In the genomic region with DNA sequence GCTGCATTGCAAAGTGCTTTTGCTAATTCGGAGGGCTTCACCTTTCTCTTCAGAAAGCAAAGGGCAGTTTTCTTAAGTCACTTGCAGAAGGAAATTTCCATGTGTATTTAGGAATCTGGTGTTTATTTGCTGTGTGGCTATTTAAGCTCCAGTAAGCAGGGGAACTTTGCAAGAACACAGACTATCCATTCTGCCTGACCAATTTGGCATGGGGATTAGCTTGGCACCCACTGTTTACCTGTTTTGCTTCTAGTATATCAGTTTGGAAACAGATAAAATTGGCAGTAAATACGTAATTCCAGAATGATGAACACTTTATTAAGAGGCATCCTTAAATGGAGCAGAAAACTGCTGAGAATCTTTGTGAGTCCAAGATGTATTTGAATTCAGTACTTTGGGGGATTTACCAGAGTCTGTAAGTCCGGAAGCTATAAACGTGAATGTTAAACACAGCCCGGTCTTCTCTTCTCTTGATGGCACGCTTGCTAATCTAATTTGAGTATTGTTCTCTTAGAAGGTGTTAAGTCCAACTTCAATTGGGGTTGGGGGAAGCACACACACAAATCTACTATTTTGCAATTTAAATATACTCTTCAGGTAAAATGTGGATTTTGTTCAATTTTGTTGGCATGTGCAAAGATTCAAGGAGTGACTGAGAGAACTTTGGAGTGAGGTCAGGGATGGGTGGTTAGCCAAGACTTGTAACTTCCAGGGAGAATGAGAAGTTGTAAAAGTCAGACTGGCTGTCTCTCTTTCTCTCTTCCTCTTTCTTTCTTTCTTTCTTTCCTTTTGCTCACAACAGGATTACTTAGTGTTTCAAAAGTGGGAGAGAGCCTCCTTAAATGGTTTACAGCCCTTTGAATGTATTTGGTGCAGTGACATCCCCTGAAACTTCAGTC, we compare ENCODE assay signal across 9 cellular contexts. TPM values are rescaled to one million over a fixed set of nuclear protein-coding genes. Genes with fewer than 3 reads are reported as not detected.
DNase-seq lines count a peak whose midpoint lies in the region; ATAC-seq, FAIRE-seq and TF ChIP-seq lines count a peak whose summit lies in the region.
"Had no signal": no experiment of that assay in that cellular context is flagged by ENCODE, and none has a peak within 500 bp of the region (broad histone marks: within the 10 kb centered on the region; RNA-seq: fewer than 3 reads in every experiment).

No MANE protein-coding gene starts in this region.

- H3K27ac ChIP-seq in left ventricle myocardium inferior (replicated peaks) (peak overlapping the region; percentile 99), mesenchymal stem cell (ENCODE audit: low read length, poor library complexity, severe bottlenecking) (no peak overlapping the region), urinary bladder (ENCODE audit: low read depth) (no peak overlapping the region)

- no peak overlapping the region for H2BK5ac ChIP-seq in mesenchymal stem cell (ENCODE audit: low read depth, low read length, poor library complexity, severe bottlenecking)

- FAIRE-seq in D721Med (lab: Jason Lieb, UNC) = no peak

- no peak overlapping the region for H2BK15ac ChIP-seq in mesenchymal stem cell (ENCODE audit: low read depth, poor library complexity, severe bottlenecking)

- H3K4me3 ChIP-seq in left ventricle myocardium inferior (peak overlapping the region; percentile 77), mesenchymal stem cell (ENCODE audit: insufficient read depth in 1 of 2, low read depth in 1 of 2, low read length in 2 of 2) (peak overlapping the region in 1 of 2 experiments; percentile 93), urinary bladder (ENCODE audit: low read depth, low read length) (peak overlapping the region; percentile 38)

- no peak for ATAC-seq in Right ventricle myocardium inferior

- no peak overlapping the region for H2BK12ac ChIP-seq in mesenchymal stem cell (ENCODE audit: low read length in 2 of 2)

- H3K14ac ChIP-seq in mesenchymal stem cell (ENCODE audit: low read length in 2 of 2) = no peak overlapping the region

- no peak overlapping the region for H3K23ac ChIP-seq in mesenchymal stem cell (ENCODE audit: low read length in 2 of 2)

- no peak overlapping the region for H2BK120ac ChIP-seq in mesenchymal stem cell (ENCODE audit: low read depth, low read length)

- H4K91ac ChIP-seq in mesenchymal stem cell (ENCODE audit: low read length) = no peak overlapping the region

- H3K36me3 ChIP-seq in left ventricle myocardium inferior (no peaks in the 10 kb centered on the region), mesenchymal stem cell (ENCODE audit: control insufficient read depth in 1 of 2, insufficient read depth in 2 of 2, low read depth in 1 of 2, low read length in 2 of 2) (peaks cover 0 to 7% of the 10 kb centered on the region in 2 experiments), urinary bladder (ENCODE audit: insufficient read depth) (no peaks in the 10 kb centered on the region)

- WGBS in mesenchymal stem cell = 13% methylated on average over 5 of the region's 6 CpGs
- 12% methylated on average over 6 of the region's 6 CpGs for WGBS in urinary bladder

- no peaks in the 10 kb centered on the region for H3K79me1 ChIP-seq in mesenchymal stem cell (replicated peaks; ENCODE audit: low read length, poor library complexity, severe bottlenecking)

- no peak overlapping the region for H2AFZ ChIP-seq in mesenchymal stem cell (ENCODE audit: low read depth, low read length)

- no peaks in the 10 kb centered on the region for H3K27me3 ChIP-seq in left ventricle myocardium inferior (ENCODE audit: low read depth)
- peaks cover 13 to 58% of the 10 kb centered on the region in 2 experiments for H3K27me3 ChIP-seq in mesenchymal stem cell (ENCODE audit: control insufficient read depth in 1 of 2, insufficient read depth in 1 of 2, low read length in 2 of 2)

- H3K9ac ChIP-seq in mesenchymal stem cell (ENCODE audit: low read length) = peak overlapping the region; percentile 93

- intact Hi-C loops in left ventricle myocardium inferior (cut with micrococcal nuclease) (no loop called here), Right ventricle myocardium inferior (cut with DNase I) (loop anchor here (2.0 kb wide), 1 partner anchor 162 kb away; no protein-coding TSS in a partner anchor)

- H3K18ac ChIP-seq in mesenchymal stem cell (ENCODE audit: low read depth in 1 of 2, low read length in 2 of 2) = peak overlapping the region in 1 of 2 experiments; percentile 18

- H4K8ac ChIP-seq in mesenchymal stem cell (ENCODE audit: low read length) = no peak overlapping the region

- H3K4me1 ChIP-seq in left ventricle myocardium inferior (peaks cover 89% of the 10 kb centered on the region), mesenchymal stem cell (ENCODE audit: control insufficient read depth, insufficient read depth, low read depth, low read length) (peaks cover 14% of the 10 kb centered on the region), urinary bladder (ENCODE audit: insufficient read depth) (no peaks in the 10 kb centered on the region)

- H3K9me3 ChIP-seq in left ventricle myocardium inferior (replicated peaks) = no peaks in the 10 kb centered on the region
- H3K9me3 ChIP-seq in mesenchymal stem cell (ENCODE audit: control insufficient read depth, low read length) = no peaks in the 10 kb centered on the region

- no peak overlapping the region for H3K4ac ChIP-seq in mesenchymal stem cell (ENCODE audit: low read depth in 1 of 2, low read length in 2 of 2)

- peak overlapping the region; percentile 79 for H3K4me2 ChIP-seq in mesenchymal stem cell (ENCODE audit: low read length, poor library complexity, severe bottlenecking)

- DNase-seq in left ventricle myocardium inferior (no peak), Right ventricle myocardium inferior (ENCODE audit: missing footprints) (no peak), astrocyte of the hippocampus (ENCODE audit: low read depth, low spot score) (peak; percentile 25), mesenchymal stem cell (peak; percentile 55), D721Med (ENCODE audit: insufficient read length, low spot score) (no peak), NCI-H2107 treated with DMSO at 0.1 percent for 48 hours (lab: John Stamatoyannopoulos, UW; ENCODE audit: unreplicated experiment) (no peak), anterior cingulate cortex (lab: John Stamatoyannopoulos, UW) (no peak)
- DNase-seq: erythroblast had no signal

- TF ChIP-seq CTCF in left ventricle myocardium inferior (IDR thresholded peaks at IDR 0.05; ENCODE audit: borderline replicate concordance) = no peak
- no peak for TF ChIP-seq CTCF in D721Med (IDR thresholded peaks at IDR 0.05; ENCODE audit: insufficient read depth, missing control alignments)

- no peak overlapping the region for H2AK5ac ChIP-seq in mesenchymal stem cell (ENCODE audit: low read length, severe bottlenecking)

RNA-seq across cellular contexts. Expression of a gene that starts 0.7 kb away (rescaled TPM):
- total RNA-seq in left ventricle myocardium inferior = 39.3 TPM
- 30.5 TPM for total RNA-seq in Right ventricle myocardium inferior
- polyA plus RNA-seq in mesenchymal stem cell (2013, experiment 1 of 2) = 40.4 TPM
- polyA plus RNA-seq in mesenchymal stem cell (2013, experiment 2 of 2) = 43.3 TPM
- 40.4 TPM for total RNA-seq in urinary bladder
- 80.6 TPM for polyA plus RNA-seq in urinary bladder

Comparison
In these comparisons a context has a peak if more than half of its experiments do, and no peak if none do; other contexts are left out.
1. DNase-seq: peak in astrocyte of the hippocampus (single experiment) and mesenchymal stem cell (single experiment); none in left ventricle myocardium inferior (single experiment), Right ventricle myocardium inferior (single experiment), D721Med (single experiment), NCI-H2107 treated with DMSO at 0.1 percent for 48 hours (single experiment) and anterior cingulate cortex (0 of 58).